In genomic region chr2:162114291-162114690, GRCh38 we compare ENCODE assay signal across 1 cellular context.
TF ChIP-seq lines count a peak whose summit lies in the region.

No MANE protein-coding gene starts in this region.

TF ChIP-seq in SK-N-SH, 30 proteins besides CTCF, POLR2A, EP300 and RAD21 (continued from another document):
- TF ChIP-seq, protein P1, sequence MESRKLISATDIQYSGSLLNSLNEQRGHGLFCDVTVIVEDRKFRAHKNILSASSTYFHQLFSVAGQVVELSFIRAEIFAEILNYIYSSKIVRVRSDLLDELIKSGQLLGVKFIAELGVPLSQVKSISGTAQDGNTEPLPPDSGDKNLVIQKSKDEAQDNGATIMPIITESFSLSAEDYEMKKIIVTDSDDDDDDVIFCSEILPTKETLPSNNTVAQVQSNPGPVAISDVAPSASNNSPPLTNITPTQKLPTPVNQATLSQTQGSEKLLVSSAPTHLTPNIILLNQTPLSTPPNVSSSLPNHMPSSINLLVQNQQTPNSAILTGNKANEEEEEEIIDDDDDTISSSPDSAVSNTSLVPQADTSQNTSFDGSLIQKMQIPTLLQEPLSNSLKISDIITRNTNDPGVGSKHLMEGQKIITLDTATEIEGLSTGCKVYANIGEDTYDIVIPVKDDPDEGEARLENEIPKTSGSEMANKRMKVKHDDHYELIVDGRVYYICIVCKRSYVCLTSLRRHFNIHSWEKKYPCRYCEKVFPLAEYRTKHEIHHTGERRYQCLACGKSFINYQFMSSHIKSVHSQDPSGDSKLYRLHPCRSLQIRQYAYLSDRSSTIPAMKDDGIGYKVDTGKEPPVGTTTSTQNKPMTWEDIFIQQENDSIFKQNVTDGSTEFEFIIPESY (IDR thresholded peaks at IDR 0.05; ENCODE audit: borderline replicate concordance, low read depth), result no peak
- TF ChIP-seq ELF1 (IDR thresholded peaks at IDR 0.05), result no peak
- no peak for TF ChIP-seq TEAD4 (IDR thresholded peaks at IDR 0.05; ENCODE audit: borderline replicate concordance, insufficient read depth)
- no peak for TF ChIP-seq TAF1 (IDR thresholded peaks at IDR 0.05; ENCODE audit: borderline replicate concordance, low read depth, low read length)
- TF ChIP-seq, protein P2, sequence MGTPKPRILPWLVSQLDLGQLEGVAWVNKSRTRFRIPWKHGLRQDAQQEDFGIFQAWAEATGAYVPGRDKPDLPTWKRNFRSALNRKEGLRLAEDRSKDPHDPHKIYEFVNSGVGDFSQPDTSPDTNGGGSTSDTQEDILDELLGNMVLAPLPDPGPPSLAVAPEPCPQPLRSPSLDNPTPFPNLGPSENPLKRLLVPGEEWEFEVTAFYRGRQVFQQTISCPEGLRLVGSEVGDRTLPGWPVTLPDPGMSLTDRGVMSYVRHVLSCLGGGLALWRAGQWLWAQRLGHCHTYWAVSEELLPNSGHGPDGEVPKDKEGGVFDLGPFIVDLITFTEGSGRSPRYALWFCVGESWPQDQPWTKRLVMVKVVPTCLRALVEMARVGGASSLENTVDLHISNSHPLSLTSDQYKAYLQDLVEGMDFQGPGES (IDR thresholded peaks at IDR 0.05; ENCODE audit: low read depth, low read length), result no peak
- TF ChIP-seq, protein P3, sequence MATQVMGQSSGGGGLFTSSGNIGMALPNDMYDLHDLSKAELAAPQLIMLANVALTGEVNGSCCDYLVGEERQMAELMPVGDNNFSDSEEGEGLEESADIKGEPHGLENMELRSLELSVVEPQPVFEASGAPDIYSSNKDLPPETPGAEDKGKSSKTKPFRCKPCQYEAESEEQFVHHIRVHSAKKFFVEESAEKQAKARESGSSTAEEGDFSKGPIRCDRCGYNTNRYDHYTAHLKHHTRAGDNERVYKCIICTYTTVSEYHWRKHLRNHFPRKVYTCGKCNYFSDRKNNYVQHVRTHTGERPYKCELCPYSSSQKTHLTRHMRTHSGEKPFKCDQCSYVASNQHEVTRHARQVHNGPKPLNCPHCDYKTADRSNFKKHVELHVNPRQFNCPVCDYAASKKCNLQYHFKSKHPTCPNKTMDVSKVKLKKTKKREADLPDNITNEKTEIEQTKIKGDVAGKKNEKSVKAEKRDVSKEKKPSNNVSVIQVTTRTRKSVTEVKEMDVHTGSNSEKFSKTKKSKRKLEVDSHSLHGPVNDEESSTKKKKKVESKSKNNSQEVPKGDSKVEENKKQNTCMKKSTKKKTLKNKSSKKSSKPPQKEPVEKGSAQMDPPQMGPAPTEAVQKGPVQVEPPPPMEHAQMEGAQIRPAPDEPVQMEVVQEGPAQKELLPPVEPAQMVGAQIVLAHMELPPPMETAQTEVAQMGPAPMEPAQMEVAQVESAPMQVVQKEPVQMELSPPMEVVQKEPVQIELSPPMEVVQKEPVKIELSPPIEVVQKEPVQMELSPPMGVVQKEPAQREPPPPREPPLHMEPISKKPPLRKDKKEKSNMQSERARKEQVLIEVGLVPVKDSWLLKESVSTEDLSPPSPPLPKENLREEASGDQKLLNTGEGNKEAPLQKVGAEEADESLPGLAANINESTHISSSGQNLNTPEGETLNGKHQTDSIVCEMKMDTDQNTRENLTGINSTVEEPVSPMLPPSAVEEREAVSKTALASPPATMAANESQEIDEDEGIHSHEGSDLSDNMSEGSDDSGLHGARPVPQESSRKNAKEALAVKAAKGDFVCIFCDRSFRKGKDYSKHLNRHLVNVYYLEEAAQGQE (IDR thresholded peaks at IDR 0.05; ENCODE audit: low read depth, low read length), result no peak
- TF ChIP-seq YY1 (IDR thresholded peaks at IDR 0.05; ENCODE audit: low read depth), result no peak
- no peak for TF ChIP-seq RCOR1 (IDR thresholded peaks at IDR 0.05; ENCODE audit: low read length)
